25 cellular contexts compared by ENCODE assay signal in the genomic region with DNA sequence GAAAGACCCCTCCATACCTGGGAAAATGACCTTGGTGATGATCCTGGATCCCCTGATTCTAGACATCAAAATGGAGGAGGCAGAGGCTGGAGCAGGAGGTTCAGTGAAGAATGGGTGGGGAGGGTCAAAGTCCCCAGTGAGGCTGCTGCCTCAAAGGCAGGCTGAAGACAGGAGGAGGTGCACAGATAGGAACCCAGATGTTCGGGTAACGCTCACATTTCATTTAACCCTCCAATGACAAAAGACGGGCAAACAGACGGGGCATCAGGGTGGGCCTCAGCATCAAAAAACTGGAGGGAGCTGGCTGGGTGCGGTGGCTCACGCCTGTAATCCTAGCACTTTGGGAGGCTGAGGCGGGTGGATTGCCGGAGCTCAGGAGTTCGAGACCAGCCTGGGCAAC. TPM values are rescaled to one million over a fixed set of nuclear protein-coding genes. Genes with fewer than 3 reads are reported as not detected.
DNase-seq lines count a peak whose midpoint lies in the region; ATAC-seq and TF ChIP-seq lines count a peak whose summit lies in the region.
"Had no signal": no experiment of that assay in that cellular context is flagged by ENCODE, and none has a peak within 500 bp of the region (broad histone marks: within the 10 kb centered on the region; RNA-seq: fewer than 3 reads in every experiment).

A gene with protein sequence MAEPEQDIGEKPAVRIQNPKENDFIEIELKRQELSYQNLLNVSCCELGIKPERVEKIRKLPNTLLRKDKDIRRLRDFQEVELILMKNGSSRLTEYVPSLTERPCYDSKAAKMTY (minus strand): TSS at position 73 of the 400 bp plus-strand sequence. CDS start 605 bp downstream, outside the sequence.

- no peak within 1 kb of the TSS for H3K9ac ChIP-seq in endodermal cell (ENCODE audit: extremely low read depth, low read length, poor library complexity, severe bottlenecking)
- H3K9ac ChIP-seq: GM23248, SK-N-SH had no signal

- DNase-seq in cardiac muscle cell (ENCODE audit: low read depth in 1 of 2, low spot score in 1 of 2) (no peak), left ventricle myocardium superior (no peak), endodermal cell (peak; percentile 26), WERI-Rb-1 (no peak), NCI-H1092 treated with DMSO at 0.1 percent for 48 hours (lab: John Stamatoyannopoulos, UW) (no peak)
- no peak for DNase-seq in activated naive CD4-positive, alpha-beta T cell treated with Interleukin-2 at 50 U/mL for 16 hours
- DNase-seq: activated CD4-positive, alpha-beta T cell treated with anti-CD3 and anti-CD28 coated beads for 48 hours; CD8-positive, alpha-beta memory T cell; dermis blood vessel endothelial cell; DND-41; erythroblast; GM23248; MG63; NCI-H146; NCI-H82; SK-N-SH; T-helper 9 cell; thyroid gland had no signal

- H3K9me3 Mint-ChIP-seq in endodermal cell: no peaks in the 10 kb centered on the region
- H3K9me3 Mint-ChIP-seq: CD8-positive, alpha-beta memory T cell; nephron had no signal

- no peaks in the 10 kb centered on the region for H3K36me3 ChIP-seq in cardiac muscle cell
- no peaks in the 10 kb centered on the region for H3K36me3 ChIP-seq in endodermal cell (ENCODE audit: control insufficient read depth, insufficient read depth, low read length)
- no peaks in the 10 kb centered on the region for H3K36me3 ChIP-seq in muscle layer of duodenum (ENCODE audit: control insufficient read depth in 1 of 2, insufficient read depth in 2 of 2, low read length in 2 of 2)
- no peaks in the 10 kb centered on the region for H3K36me3 ChIP-seq in WERI-Rb-1
- H3K36me3 ChIP-seq: MG63, thyroid gland had no signal

- ATAC-seq in left ventricle myocardium superior: no peak
- no peak for ATAC-seq in GM21423 (IDR thresholded peaks at IDR 0.05; ENCODE audit: unreplicated experiment)

- intact Hi-C loops in left ventricle myocardium superior (cut with micrococcal nuclease): no loop called here

- H3K27me3 Mint-ChIP-seq in endodermal cell (ENCODE audit: insufficient read depth): peaks cover 2% of the 10 kb centered on the region
- H3K27me3 Mint-ChIP-seq: activated naive CD8-positive, alpha-beta T cell had no signal

- H3K4me1 ChIP-seq in cardiac muscle cell (ENCODE audit: low read depth): peaks cover 32% of the 10 kb centered on the region
- peaks cover 12% of the 10 kb centered on the region for H3K4me1 ChIP-seq in endodermal cell (ENCODE audit: control insufficient read depth, insufficient read depth, low read length)
- H3K4me1 ChIP-seq in muscle layer of duodenum (ENCODE audit: control insufficient read depth in 1 of 2, insufficient read depth in 2 of 2, low read length in 2 of 2): peaks cover 24 to 31% of the 10 kb centered on the region in 2 donors

- no peaks in the 10 kb centered on the region for H3K36me3 Mint-ChIP-seq in endodermal cell (ENCODE audit: low read depth)
- H3K36me3 Mint-ChIP-seq: activated naive CD8-positive, alpha-beta T cell had no signal

- H3K27ac Mint-ChIP-seq in endodermal cell: no peak within 1 kb of the TSS
- H3K27ac Mint-ChIP-seq: activated naive CD8-positive, alpha-beta T cell; nephron had no signal

- TF ChIP-seq CTCF in cardiac muscle cell (IDR thresholded peaks at IDR 0.05; ENCODE audit: low read depth, low read length) (no peak), endodermal cell (conservative IDR thresholded peaks at IDR 0.05) (no peak), WERI-Rb-1 (IDR thresholded peaks at IDR 0.05; ENCODE audit: low read depth, low read length) (no peak)

- H3K9me3 ChIP-seq in cardiac muscle cell (ENCODE audit: low read depth) (no peaks in the 10 kb centered on the region), endodermal cell (ENCODE audit: control insufficient read depth, low read length) (no peaks in the 10 kb centered on the region), muscle layer of duodenum (ENCODE audit: control insufficient read depth in 1 of 2, low read length in 2 of 2) (no peaks in the 10 kb centered on the region), WERI-Rb-1 (ENCODE audit: severe bottlenecking) (no peaks in the 10 kb centered on the region)
- H3K9me3 ChIP-seq: MG63, SK-N-SH, thyroid gland had no signal

- H3K27me3 ChIP-seq in cardiac muscle cell (no peaks in the 10 kb centered on the region), endodermal cell (ENCODE audit: control insufficient read depth, insufficient read depth, low read length, poor library complexity, severe bottlenecking) (no peaks in the 10 kb centered on the region), muscle layer of duodenum (ENCODE audit: low read depth, low read length) (no peaks in the 10 kb centered on the region), WERI-Rb-1 (ENCODE audit: insufficient read depth, low read depth, severe bottlenecking) (no peaks in the 10 kb centered on the region)
- H3K27me3 ChIP-seq: MG63, thyroid gland had no signal

- H3K4me1 Mint-ChIP-seq in endodermal cell: peaks cover 27% of the 10 kb centered on the region

- H3K27ac ChIP-seq in cardiac muscle cell (peak within 1 kb of the TSS; percentile 65), endodermal cell (ENCODE audit: low read depth, low read length) (no peak within 1 kb of the TSS), muscle layer of duodenum (ENCODE audit: low read length) (peak within 1 kb of the TSS; percentile 80), WERI-Rb-1 (no peak within 1 kb of the TSS)
- H3K27ac ChIP-seq: GM23248, thyroid gland had no signal

- no peak within 1 kb of the TSS for H3K4me3 ChIP-seq in cardiac muscle cell
- no peak within 1 kb of the TSS for H3K4me3 ChIP-seq in endodermal cell (ENCODE audit: low read length)
- H3K4me3 ChIP-seq in muscle layer of duodenum (ENCODE audit: low read depth in 1 of 2, low read length in 2 of 2): peak within 1 kb of the TSS in 1 of 2 donors; percentile 56
- no peak within 1 kb of the TSS for H3K4me3 ChIP-seq in WERI-Rb-1 (ENCODE audit: low read depth, low read length)
- H3K4me3 ChIP-seq: GM23248, lung, MG63, thyroid gland had no signal

- WGBS in endodermal cell (ENCODE audit: insufficient coverage in 1 of 2, insufficient read length in 1 of 2), 2 experiments: 90 to 93% methylated on average over 5 to 9 of the region's 9 CpGs

- no peak within 1 kb of the TSS for H3K4me3 Mint-ChIP-seq in endodermal cell
- H3K4me3 Mint-ChIP-seq: activated naive CD8-positive, alpha-beta T cell; CD8-positive, alpha-beta memory T cell had no signal

RNA-seq across cellular contexts. Expression of the gene that starts here (rescaled TPM):
- total RNA-seq in cardiac muscle cell: not detected in 2 replicates
- not detected in 2 replicates for polyA plus RNA-seq in cardiac muscle cell
- not detected for total RNA-seq in left ventricle myocardium superior
- total RNA-seq in endodermal cell: not detected
- not detected for polyA plus RNA-seq in endodermal cell (2013, experiment 1 of 2)
- polyA plus RNA-seq in endodermal cell (2013, experiment 2 of 2): not detected
- total RNA-seq: CD8-positive, alpha-beta memory T cell; dermis blood vessel endothelial cell; GM23248; lung; renal cortical epithelial cell; thyroid gland had no signal
- polyA plus RNA-seq: AG04450; CD8-positive, alpha-beta memory T cell; GM23248; lung; SK-N-SH had no signal

Comparison
In these comparisons a context has a peak if more than half of its experiments do, and no peak if none do; other contexts are left out.
1. Peak in DNase-seq in endodermal cell; RNA of the gene not detected or under 1 TPM.
2. H3K27ac ChIP-seq: peak in cardiac muscle cell (single experiment) and muscle layer of duodenum (single experiment); none in endodermal cell (single experiment) and WERI-Rb-1 (single experiment).